1 cellular context compared by ENCODE assay signal in the genomic region with DNA sequence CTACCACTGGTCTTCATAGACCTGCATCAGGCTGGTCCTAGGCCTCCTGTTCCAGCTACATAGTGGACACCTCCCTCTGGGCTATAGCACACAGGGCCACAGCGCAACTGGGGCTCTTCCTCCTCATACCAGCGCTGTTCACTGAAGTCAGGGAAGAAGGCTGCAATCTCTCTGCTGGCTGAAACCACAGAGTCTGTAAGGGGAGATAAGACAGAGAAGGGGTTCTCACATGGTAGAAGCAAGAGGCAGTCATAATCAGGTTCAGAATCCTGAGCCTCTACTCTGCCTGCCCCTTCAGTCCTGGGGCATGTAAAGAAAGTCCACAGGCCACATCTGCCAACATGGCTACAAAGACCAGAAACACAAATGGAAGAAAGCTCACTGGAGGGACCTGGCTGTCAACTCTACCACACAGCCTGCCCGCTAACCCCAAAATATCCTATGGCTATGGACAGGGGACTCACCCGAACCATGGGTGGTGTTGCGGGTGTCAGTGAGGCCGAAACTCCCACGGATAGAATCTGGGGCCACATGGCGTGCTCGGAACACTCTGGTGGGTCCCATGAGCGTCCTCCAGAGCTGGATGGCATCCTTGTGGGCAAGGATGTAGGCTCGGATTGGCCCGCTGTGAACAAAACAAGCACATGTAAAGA.
TF ChIP-seq lines count a peak whose summit lies in the region.

No MANE protein-coding gene starts in this region.

TF ChIP-seq in K562, 482 proteins besides CTCF, POLR2A, EP300 and RAD21 (continued from another document):
- TF ChIP-seq, protein P1, sequence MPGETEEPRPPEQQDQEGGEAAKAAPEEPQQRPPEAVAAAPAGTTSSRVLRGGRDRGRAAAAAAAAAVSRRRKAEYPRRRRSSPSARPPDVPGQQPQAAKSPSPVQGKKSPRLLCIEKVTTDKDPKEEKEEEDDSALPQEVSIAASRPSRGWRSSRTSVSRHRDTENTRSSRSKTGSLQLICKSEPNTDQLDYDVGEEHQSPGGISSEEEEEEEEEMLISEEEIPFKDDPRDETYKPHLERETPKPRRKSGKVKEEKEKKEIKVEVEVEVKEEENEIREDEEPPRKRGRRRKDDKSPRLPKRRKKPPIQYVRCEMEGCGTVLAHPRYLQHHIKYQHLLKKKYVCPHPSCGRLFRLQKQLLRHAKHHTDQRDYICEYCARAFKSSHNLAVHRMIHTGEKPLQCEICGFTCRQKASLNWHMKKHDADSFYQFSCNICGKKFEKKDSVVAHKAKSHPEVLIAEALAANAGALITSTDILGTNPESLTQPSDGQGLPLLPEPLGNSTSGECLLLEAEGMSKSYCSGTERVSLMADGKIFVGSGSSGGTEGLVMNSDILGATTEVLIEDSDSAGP (CRISPR knock-in tag; IDR thresholded peaks at IDR 0.05) = no peak
- TF ChIP-seq TAL1 (IDR thresholded peaks at IDR 0.05) (peak; percentile 82), CBX1 (IDR thresholded peaks at IDR 0.05; ENCODE audit: low read depth) (no peak), SREBF1 (IDR thresholded peaks at IDR 0.05; ENCODE audit: borderline replicate concordance, low read depth, low read length) (no peak), ZNF263 (CRISPR knock-in tag; IDR thresholded peaks at IDR 0.05; ENCODE audit: borderline replicate concordance) (no peak), ZKSCAN1 (IDR thresholded peaks at IDR 0.05; ENCODE audit: low read depth, low read length) (no peak), CBFB (CRISPR knock-in tag; IDR thresholded peaks at IDR 0.05) (peak; percentile 89), HDAC2 (IDR thresholded peaks at IDR 0.05) (no peak), CXXC5 (CRISPR knock-in tag; IDR thresholded peaks at IDR 0.05) (peak; percentile 28; the same call in 1 of the 2 replicates), RBM17 (IDR thresholded peaks at IDR 0.05; ENCODE audit: borderline replicate concordance, low read depth, low read length) (no peak), MCM7 (IDR thresholded peaks at IDR 0.05) (no peak), GATAD2A (IDR thresholded peaks at IDR 0.05) (no peak), ADNP (tag; IDR thresholded peaks at IDR 0.05) (no peak), MBD2 (IDR thresholded peaks at IDR 0.05; ENCODE audit: borderline replicate concordance, low read depth) (0 out of 2 replicates have a peak, but pooled peaks have one; percentile 23), ZNF507 (tag; conservative IDR thresholded peaks at IDR 0.05) (no peak), MAZ (CRISPR knock-in tag; conservative IDR thresholded peaks at IDR 0.05 in 1 of 2, IDR thresholded peaks at IDR 0.05 in 1 of 2) (no peak), NCOA4 (IDR thresholded peaks at IDR 0.05; ENCODE audit: partially characterized antibody) (no peak), FOXM1 (IDR thresholded peaks at IDR 0.05; ENCODE audit: low read depth) (peak; percentile 36; the same call in 1 of the 2 replicates), FOXM1 (CRISPR knock-in tag; IDR thresholded peaks at IDR 0.05; ENCODE audit: low read depth) (no peak), KDM1A (IDR thresholded peaks at IDR 0.05) (peak; percentile 58 to 61; a peak in 2 of 4 replicates), PHTF2 (CRISPR knock-in tag; IDR thresholded peaks at IDR 0.05) (no peak), RBBP5 (IDR thresholded peaks at IDR 0.05; ENCODE audit: borderline replicate concordance, insufficient read depth, low read length, poor library complexity, severe bottlenecking) (no peak), PML (IDR thresholded peaks at IDR 0.05; ENCODE audit: low read length) (peak; percentile 55; the same call in 1 of the 2 replicates), CREM (IDR thresholded peaks at IDR 0.05; ENCODE audit: low read depth) (0 out of 2 replicates have a peak, but pooled peaks have one; percentile 7), NFIX (CRISPR knock-in tag; IDR thresholded peaks at IDR 0.05; ENCODE audit: low read depth) (no peak), POLR3A (IDR thresholded peaks at IDR 0.05; ENCODE audit: borderline replicate concordance, extremely low read depth, insufficient read depth, insufficient read length) (no peak), POLR2AphosphoS5 (IDR thresholded peaks at IDR 0.05; ENCODE audit: control insufficient read depth, insufficient read depth, low read depth, low read length) (peak; percentile 83), ZNF143 (CRISPR knock-in tag; IDR thresholded peaks at IDR 0.05) (no peak), TCF3 (CRISPR knock-in tag; IDR thresholded peaks at IDR 0.05) (peak; percentile 93), MYNN (IDR thresholded peaks at IDR 0.05) (no peak), MYNN (CRISPR knock-in tag; IDR thresholded peaks at IDR 0.05) (no peak), MTA3 (IDR thresholded peaks at IDR 0.05; ENCODE audit: borderline replicate concordance) (no peak), SMARCA4 (IDR thresholded peaks at IDR 0.05) (peak; percentile 73; the same call in 1 of the 2 replicates)
- TF ChIP-seq, protein P2, sequence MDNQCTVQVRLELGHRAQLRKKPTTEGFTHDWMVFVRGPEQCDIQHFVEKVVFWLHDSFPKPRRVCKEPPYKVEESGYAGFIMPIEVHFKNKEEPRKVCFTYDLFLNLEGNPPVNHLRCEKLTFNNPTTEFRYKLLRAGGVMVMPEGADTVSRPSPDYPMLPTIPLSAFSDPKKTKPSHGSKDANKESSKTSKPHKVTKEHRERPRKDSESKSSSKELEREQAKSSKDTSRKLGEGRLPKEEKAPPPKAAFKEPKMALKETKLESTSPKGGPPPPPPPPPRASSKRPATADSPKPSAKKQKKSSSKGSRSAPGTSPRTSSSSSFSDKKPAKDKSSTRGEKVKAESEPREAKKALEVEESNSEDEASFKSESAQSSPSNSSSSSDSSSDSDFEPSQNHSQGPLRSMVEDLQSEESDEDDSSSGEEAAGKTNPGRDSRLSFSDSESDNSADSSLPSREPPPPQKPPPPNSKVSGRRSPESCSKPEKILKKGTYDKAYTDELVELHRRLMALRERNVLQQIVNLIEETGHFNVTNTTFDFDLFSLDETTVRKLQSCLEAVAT (IDR thresholded peaks at IDR 0.05) = peak in 1 of 2 experiments; percentile 90; a peak in 2 of 4 replicates
- TF ChIP-seq, protein P3, sequence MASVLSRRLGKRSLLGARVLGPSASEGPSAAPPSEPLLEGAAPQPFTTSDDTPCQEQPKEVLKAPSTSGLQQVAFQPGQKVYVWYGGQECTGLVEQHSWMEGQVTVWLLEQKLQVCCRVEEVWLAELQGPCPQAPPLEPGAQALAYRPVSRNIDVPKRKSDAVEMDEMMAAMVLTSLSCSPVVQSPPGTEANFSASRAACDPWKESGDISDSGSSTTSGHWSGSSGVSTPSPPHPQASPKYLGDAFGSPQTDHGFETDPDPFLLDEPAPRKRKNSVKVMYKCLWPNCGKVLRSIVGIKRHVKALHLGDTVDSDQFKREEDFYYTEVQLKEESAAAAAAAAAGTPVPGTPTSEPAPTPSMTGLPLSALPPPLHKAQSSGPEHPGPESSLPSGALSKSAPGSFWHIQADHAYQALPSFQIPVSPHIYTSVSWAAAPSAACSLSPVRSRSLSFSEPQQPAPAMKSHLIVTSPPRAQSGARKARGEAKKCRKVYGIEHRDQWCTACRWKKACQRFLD (CRISPR knock-in tag; IDR thresholded peaks at IDR 0.05) = no peak
